Comparison of ENCODE assay signal across 8 cellular contexts in the genomic region with DNA sequence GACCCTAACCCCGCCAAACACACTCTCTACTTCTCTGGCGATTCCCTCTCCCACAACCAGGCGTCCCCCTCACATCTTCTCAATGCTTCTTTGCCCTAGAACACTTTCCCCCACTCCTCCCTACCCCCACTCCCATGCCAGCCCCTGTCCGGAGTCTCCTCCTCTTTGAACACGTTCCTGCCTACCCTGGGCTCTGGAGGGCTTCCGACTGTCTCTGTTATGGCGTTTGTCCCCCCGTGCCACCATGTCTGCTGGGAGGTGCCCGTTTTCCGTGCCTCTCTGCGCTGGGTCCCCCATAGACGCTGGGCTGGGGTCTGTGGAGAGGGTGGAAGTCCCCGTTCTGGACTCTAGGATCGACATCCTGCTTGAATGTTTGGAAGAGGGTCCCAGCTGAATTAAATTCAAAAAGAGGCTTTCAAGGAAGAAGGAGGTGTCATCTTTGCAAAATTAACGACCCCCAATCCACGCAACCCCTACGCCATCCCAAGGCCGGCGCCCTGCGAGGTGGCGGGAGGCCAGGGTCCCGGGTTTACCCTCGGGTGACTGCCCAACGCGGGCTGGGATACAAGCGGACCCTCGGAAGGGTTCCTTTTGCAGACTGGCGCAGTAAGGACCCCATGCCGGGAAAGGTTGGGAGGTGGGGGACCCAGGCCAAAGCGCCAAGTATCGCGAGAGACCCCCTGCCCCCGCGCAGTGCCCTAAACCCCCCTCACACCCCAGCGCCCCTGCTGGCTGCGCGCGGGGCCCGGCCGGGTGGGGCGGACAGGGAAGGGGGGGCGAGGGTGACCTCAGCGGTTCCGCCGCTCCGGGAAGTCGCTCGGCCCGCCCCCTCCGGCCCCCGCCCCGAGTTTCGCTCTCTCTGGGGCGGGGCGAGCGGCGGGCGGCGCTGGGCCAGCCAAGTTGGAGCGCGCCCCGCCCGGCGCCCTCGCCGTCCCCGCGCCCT. TPM values are rescaled to one million over a fixed set of nuclear protein-coding genes. Genes with fewer than 3 reads are reported as not detected.
DNase-seq lines count a peak whose midpoint lies in the region; ATAC-seq, FAIRE-seq and TF ChIP-seq lines count a peak whose summit lies in the region.

No MANE protein-coding gene starts in this region.

- peak overlapping the region; percentile 99 for H3K4me2 ChIP-seq in A549

- H3K4me1 ChIP-seq in A549: peaks cover 45% of the 10 kb centered on the region
- peaks cover 48% of the 10 kb centered on the region for H3K4me1 ChIP-seq in adipocyte (ENCODE audit: control insufficient read depth, insufficient read depth, low read length)
- peaks cover 30% of the 10 kb centered on the region for H3K4me1 ChIP-seq in psoas muscle
- H3K4me1 ChIP-seq in urinary bladder (ENCODE audit: insufficient read depth): peaks cover 4% of the 10 kb centered on the region

- H3K27ac ChIP-seq in A549: peak overlapping the region; percentile 74 to 95
- H3K27ac ChIP-seq in psoas muscle: peak overlapping the region; percentile 88
- H3K27ac ChIP-seq in urinary bladder (ENCODE audit: low read depth): peak overlapping the region; percentile 96

- H3K9me3 ChIP-seq in A549: no peaks in the 10 kb centered on the region
- no peaks in the 10 kb centered on the region for H3K9me3 ChIP-seq in adipocyte (ENCODE audit: control insufficient read depth, low read length)
- H3K9me3 ChIP-seq in psoas muscle: no peaks in the 10 kb centered on the region

- H3K9ac ChIP-seq in adipocyte (ENCODE audit: low read length): peak overlapping the region; percentile 91

- intact Hi-C loops in left cardiac atrium (cut with DNase I) (no loop called here), psoas muscle (cut with DNase I) (loop anchor here in 1 of 2 donors (5.0 kb wide), 1 partner anchor 43 kb away; no protein-coding TSS in a partner anchor)

- FAIRE-seq in A549 (lab: Jason Lieb, UNC): no peak

- WGBS in A549 (ENCODE audit: missing lambda C conversion rate): 68% methylated on average over 30 of the region's 68 CpGs
- WGBS in psoas muscle, 3 donors: 10 to 16% (median 12%) methylated on average over 48 to 68 of the region's 68 CpGs
- WGBS in urinary bladder: 3% methylated on average over 68 of the region's 68 CpGs

- TF ChIP-seq POLR2A in A549 (IDR thresholded peaks at IDR 0.05; ENCODE audit: low read length): no peak

- TF ChIP-seq EP300 in A549 (IDR thresholded peaks at IDR 0.05): no peak

- POLR2A ChIA-PET in A549 (lab: Yijun Ruan, JAX): no interaction called here

- TF ChIP-seq CTCF in A549 (IDR thresholded peaks at IDR 0.05) (0 out of 3 replicates have a peak, but pooled peaks have one; percentile 5), psoas muscle (IDR thresholded peaks at IDR 0.05) (peak; percentile 36)

- TF ChIP-seq RAD21 in A549 (conservative IDR thresholded peaks at IDR 0.05 in 1 of 2, IDR thresholded peaks at IDR 0.05 in 1 of 2): no peak

- H3K27me3 ChIP-seq in adipocyte (replicated peaks; ENCODE audit: control insufficient read depth, insufficient read depth, low read length) (no peaks in the 10 kb centered on the region), psoas muscle (ENCODE audit: insufficient read depth in 3 of 3, low read length in 2 of 3) (no peaks in the 10 kb centered on the region)

- H3K36me3 ChIP-seq in adipocyte (ENCODE audit: control insufficient read depth, insufficient read depth, low read length, severe bottlenecking) (no peaks in the 10 kb centered on the region), psoas muscle (ENCODE audit: insufficient read depth in 1 of 2, low read depth in 1 of 2) (no peaks in the 10 kb centered on the region), urinary bladder (ENCODE audit: insufficient read depth) (no peaks in the 10 kb centered on the region)

- CTCF ChIA-PET in A549 (lab: Yijun Ruan, JAX): interaction anchor here (0.9 to 2.1 kb wide), 7 partner anchors 8 to 34 kb away, joined by 3 to 8 read pairs (median 4); no protein-coding TSS in a partner anchor

- peak in 1 of 2 experiments; percentile 54 for DNase-seq in A549 (ENCODE audit: low read depth in 1 of 2, low spot score in 1 of 2)
- peak; percentile 70 for DNase-seq in T follicular helper cell (ENCODE audit: low read depth)
- DNase-seq in adipocyte (ENCODE audit: low read depth): peak; percentile 92
- DNase-seq in left cardiac atrium: peak; percentile 94
- peak; percentile 91 to 93 for DNase-seq in psoas muscle

- H3K4me3 ChIP-seq in A549 (peak overlapping the region; percentile 68), adipocyte (ENCODE audit: low read length) (peak overlapping the region; percentile 79), psoas muscle (peak overlapping the region; percentile 79), urinary bladder (ENCODE audit: low read depth, low read length) (peak overlapping the region; percentile 62)

- ATAC-seq in A549 (peak; percentile 4 to 40; a peak in 3 of 6 replicates), GM18867 (IDR thresholded peaks at IDR 0.05; ENCODE audit: unreplicated experiment) (peak; percentile 50), HG03460 (IDR thresholded peaks at IDR 0.05; ENCODE audit: unreplicated experiment) (peak; percentile 47), left cardiac atrium (peak; percentile 83 to 85), psoas muscle (peak; percentile 67 to 84 (median 80))

TF ChIP-seq in A549, 52 proteins besides CTCF, POLR2A, EP300 and RAD21:
- no peak for TF ChIP-seq POLR2AphosphoS2 (conservative IDR thresholded peaks at IDR 0.05; ENCODE audit: low read length)
- TF ChIP-seq FOSL2 (IDR thresholded peaks at IDR 0.05): no peak
- TF ChIP-seq FOSL2 (CRISPR knock-in tag; IDR thresholded peaks at IDR 0.05): no peak
- TF ChIP-seq, protein P1, sequence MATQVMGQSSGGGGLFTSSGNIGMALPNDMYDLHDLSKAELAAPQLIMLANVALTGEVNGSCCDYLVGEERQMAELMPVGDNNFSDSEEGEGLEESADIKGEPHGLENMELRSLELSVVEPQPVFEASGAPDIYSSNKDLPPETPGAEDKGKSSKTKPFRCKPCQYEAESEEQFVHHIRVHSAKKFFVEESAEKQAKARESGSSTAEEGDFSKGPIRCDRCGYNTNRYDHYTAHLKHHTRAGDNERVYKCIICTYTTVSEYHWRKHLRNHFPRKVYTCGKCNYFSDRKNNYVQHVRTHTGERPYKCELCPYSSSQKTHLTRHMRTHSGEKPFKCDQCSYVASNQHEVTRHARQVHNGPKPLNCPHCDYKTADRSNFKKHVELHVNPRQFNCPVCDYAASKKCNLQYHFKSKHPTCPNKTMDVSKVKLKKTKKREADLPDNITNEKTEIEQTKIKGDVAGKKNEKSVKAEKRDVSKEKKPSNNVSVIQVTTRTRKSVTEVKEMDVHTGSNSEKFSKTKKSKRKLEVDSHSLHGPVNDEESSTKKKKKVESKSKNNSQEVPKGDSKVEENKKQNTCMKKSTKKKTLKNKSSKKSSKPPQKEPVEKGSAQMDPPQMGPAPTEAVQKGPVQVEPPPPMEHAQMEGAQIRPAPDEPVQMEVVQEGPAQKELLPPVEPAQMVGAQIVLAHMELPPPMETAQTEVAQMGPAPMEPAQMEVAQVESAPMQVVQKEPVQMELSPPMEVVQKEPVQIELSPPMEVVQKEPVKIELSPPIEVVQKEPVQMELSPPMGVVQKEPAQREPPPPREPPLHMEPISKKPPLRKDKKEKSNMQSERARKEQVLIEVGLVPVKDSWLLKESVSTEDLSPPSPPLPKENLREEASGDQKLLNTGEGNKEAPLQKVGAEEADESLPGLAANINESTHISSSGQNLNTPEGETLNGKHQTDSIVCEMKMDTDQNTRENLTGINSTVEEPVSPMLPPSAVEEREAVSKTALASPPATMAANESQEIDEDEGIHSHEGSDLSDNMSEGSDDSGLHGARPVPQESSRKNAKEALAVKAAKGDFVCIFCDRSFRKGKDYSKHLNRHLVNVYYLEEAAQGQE (IDR thresholded peaks at IDR 0.05): peak; percentile 79
- no peak for TF ChIP-seq KDM5A (IDR thresholded peaks at IDR 0.05)
- no peak for TF ChIP-seq CBX8 (IDR thresholded peaks at IDR 0.05)
- peak; percentile 82 for TF ChIP-seq CHD2 (IDR thresholded peaks at IDR 0.05; ENCODE audit: low read length, partially characterized antibody)
- no peak for TF ChIP-seq ZSCAN20 (CRISPR knock-in tag; IDR thresholded peaks at IDR 0.05)
- TF ChIP-seq, protein P2, sequence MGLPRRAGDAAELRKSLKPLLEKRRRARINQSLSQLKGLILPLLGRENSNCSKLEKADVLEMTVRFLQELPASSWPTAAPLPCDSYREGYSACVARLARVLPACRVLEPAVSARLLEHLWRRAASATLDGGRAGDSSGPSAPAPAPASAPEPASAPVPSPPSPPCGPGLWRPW (IDR thresholded peaks at IDR 0.05): no peak

RNA-seq across cellular contexts. Expression of a gene that starts 1.0 kb away (rescaled TPM):
- polyA plus RNA-seq in A549 (2011; rRNA removed) (1.6 and 2.1 TPM in 2 replicates), A549 (2017; fragmentation: RNase III; extraction: RNeasy Plus Mini Kit Qiagen cat#74134 plus additional on column Dnase treatment) (2.3 to 3.1 TPM (median 2.6 TPM) in 3 replicates), psoas muscle (1 to 10 TPM; 4.7 to 6.6 (median 6.2) TPM), urinary bladder (6.3 TPM)
- 1.6 and 2.9 TPM in 2 replicates for polyA plus RNA-seq in A549 (2012; cell fraction: cytosol; rRNA removed)
- 2.3 and 2.9 TPM in 2 replicates for polyA plus RNA-seq in A549 (2012; cell fraction: nucleus; rRNA removed)
- polyA minus RNA-seq in A549 (2011; rRNA and poly(A)+ RNA removed): 3.9 and 4.1 TPM in 2 replicates
- total RNA-seq in left cardiac atrium (1 to 10 TPM; 5.2 to 8.1 TPM), psoas muscle (1 to 10 TPM; 4.2 to 7.4 (median 5.8) TPM), urinary bladder (3.5 TPM)

RNA-seq across cellular contexts. Expression of a gene that starts 4.4 kb away (rescaled TPM):
- polyA plus RNA-seq in A549 (2011; rRNA removed) (66.0 and 70.2 TPM in 2 replicates), A549 (2017; fragmentation: RNase III; extraction: RNeasy Plus Mini Kit Qiagen cat#74134 plus additional on column Dnase treatment) (87.1 to 93.8 TPM (median 93.0 TPM) in 3 replicates), psoas muscle (100 to 1,000 TPM in 1 of 3 donors, 10 to 100 TPM in 2; 51.9 to 102 (median 62.0) TPM), urinary bladder (162 TPM)
- 164 and 170 TPM in 2 replicates for polyA plus RNA-seq in A549 (2012; cell fraction: cytosol; rRNA removed)
- polyA plus RNA-seq in A549 (2012; cell fraction: nucleus; rRNA removed): 315 and 328 TPM in 2 replicates
- polyA minus RNA-seq in A549 (2011; rRNA and poly(A)+ RNA removed): 138 and 139 TPM in 2 replicates
- total RNA-seq in left cardiac atrium (100 to 1,000 TPM; 113 to 127 TPM), psoas muscle (10 to 100 TPM; 54.9 to 79.3 (median 60.0) TPM), urinary bladder (70.3 TPM)

RNA-seq across cellular contexts. Expression of a gene that starts 47.0 kb away (rescaled TPM):
- polyA plus RNA-seq in A549 (2011; rRNA removed) (90.0 and 94.2 TPM in 2 replicates), A549 (2017; fragmentation: RNase III; extraction: RNeasy Plus Mini Kit Qiagen cat#74134 plus additional on column Dnase treatment) (157 to 169 TPM (median 163 TPM) in 3 replicates), psoas muscle (100 to 1,000 TPM; 147 to 233 (median 233) TPM), urinary bladder (280 TPM)
- 477 and 601 TPM in 2 replicates for polyA plus RNA-seq in A549 (2012; cell fraction: cytosol; rRNA removed)
- polyA plus RNA-seq in A549 (2012; cell fraction: nucleus; rRNA removed): 376 and 581 TPM in 2 replicates
- 12.3 and 14.4 TPM in 2 replicates for polyA minus RNA-seq in A549 (2011; rRNA and poly(A)+ RNA removed)
- total RNA-seq in left cardiac atrium (10 to 100 TPM; 67.6 to 68.7 TPM), psoas muscle (100 to 1,000 TPM in 1 of 4 donors, 10 to 100 TPM in 3; 55.8 to 105 (median 84.5) TPM), urinary bladder (39.9 TPM)

Comparison
In these comparisons a context has a peak if more than half of its experiments do, and no peak if none do; other contexts are left out.
1. ATAC-seq: peak in every context shown above with its lines; median percentile 84 in left cardiac atrium; 80 in psoas muscle; 50 in GM18867; 47 in HG03460; 22 in A549.